8 cellular contexts compared by ENCODE assay signal in the genomic region with DNA sequence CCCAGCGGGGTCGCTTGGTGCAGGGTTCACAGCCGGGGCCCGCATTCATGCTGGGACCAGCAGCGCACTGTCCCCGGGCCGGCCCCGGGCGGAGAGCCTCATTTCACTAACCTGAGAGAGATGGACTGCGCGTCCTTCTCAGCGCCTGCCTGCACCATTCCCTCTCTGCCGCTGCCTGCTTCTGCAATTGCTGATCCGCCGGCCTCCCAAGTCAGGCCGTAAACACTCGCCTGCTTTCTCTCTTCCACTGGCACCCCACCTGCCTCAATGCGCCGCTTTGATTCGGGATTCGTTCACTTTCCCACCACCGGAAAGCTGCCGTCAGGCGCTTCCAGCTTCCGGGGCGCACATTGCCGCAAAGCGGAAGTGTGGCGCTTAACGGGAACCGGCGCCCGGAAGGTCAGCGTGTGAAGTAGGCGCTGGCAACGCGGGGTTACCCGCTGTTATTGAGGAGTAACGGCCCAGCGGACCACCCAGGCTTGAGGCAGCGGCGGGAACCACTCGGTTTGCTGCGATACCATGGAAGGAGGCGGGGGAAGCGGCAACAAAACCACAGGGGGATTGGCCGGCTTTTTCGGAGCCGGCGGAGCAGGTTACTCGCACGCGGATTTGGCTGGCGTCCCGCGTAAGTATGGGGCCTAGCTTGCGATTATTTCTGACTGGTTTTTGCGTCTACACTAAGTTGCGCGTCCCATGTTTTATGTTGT. TPM values are rescaled to one million over a fixed set of nuclear protein-coding genes. Genes with fewer than 3 reads are reported as not detected.
DNase-seq lines count a peak whose midpoint lies in the region; ATAC-seq and TF ChIP-seq lines count a peak whose summit lies in the region.
"Not testable (repeated sequence)": the region's sequence is repeated elsewhere in the genome, so short reads cannot be mapped to it uniquely, and the experiment has no call there.

A gene with protein sequence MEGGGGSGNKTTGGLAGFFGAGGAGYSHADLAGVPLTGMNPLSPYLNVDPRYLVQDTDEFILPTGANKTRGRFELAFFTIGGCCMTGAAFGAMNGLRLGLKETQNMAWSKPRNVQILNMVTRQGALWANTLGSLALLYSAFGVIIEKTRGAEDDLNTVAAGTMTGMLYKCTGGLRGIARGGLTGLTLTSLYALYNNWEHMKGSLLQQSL (plus strand): TSS at position 384 of the 707 bp plus-strand sequence. CDS start 136 bp downstream, at position 520.

- DNase-seq in EL = peak; percentile 85
- DNase-seq in H4 (ENCODE audit: low spot score) = peak; percentile 76
- DNase-seq in MG63 = peak; percentile 90
- DNase-seq in SJSA1 (ENCODE audit: low read depth in 1 of 2, low spot score in 2 of 2) = peak; percentile 84 to 87
- DNase-seq in activated gamma-delta T cell (lab: John Stamatoyannopoulos, UW) = peak; percentile 75
- DNase-seq in fibroblast of villous mesenchyme (ENCODE audit: low read depth) = peak; percentile 88
- peak; percentile 86 for DNase-seq in stimulated activated naive B cell treated with anti-CD40 and anti-IgM and Interleukin-4, amounts not matched to agents 10 μg/mL and 1 μg/mL and 100 μg/mL, for 72 hours

- not testable (repeated sequence) for H3K9me3 Mint-ChIP-seq in nephron; stimulated activated naive B cell treated with anti-CD40 and anti-IgM and Interleukin-4, amounts not matched to agents 10 μg/mL and 1 μg/mL and 100 μg/mL, for 72 hours

- ATAC-seq in stimulated activated naive B cell treated with anti-CD40 and anti-IgM and Interleukin-4, amounts not matched to agents 10 μg/mL and 1 μg/mL and 100 μg/mL, for 72 hours (replicated peaks) = peak; percentile 93 to 97

- H3K4me3 Mint-ChIP-seq in nephron = peak within 1 kb of the TSS; percentile 99 to 100 (median 100)
- peak within 1 kb of the TSS; percentile 96 for H3K4me3 Mint-ChIP-seq in stimulated activated naive B cell treated with anti-CD40 and anti-IgM and Interleukin-4, amounts not matched to agents 10 μg/mL and 1 μg/mL and 100 μg/mL, for 72 hours

- H3K36me3 Mint-ChIP-seq in nephron (ENCODE audit: low read depth) = peaks cover 22% of the 10 kb centered on the region
- H3K36me3 Mint-ChIP-seq in stimulated activated naive B cell treated with anti-CD40 and anti-IgM and Interleukin-4, amounts not matched to agents 10 μg/mL and 1 μg/mL and 100 μg/mL, for 72 hours = peaks cover 7 to 17% of the 10 kb centered on the region in 2 donors

- H3K4me3 ChIP-seq in MG63 (peak within 1 kb of the TSS; percentile 88), SJSA1 (peak within 1 kb of the TSS; percentile 53), fibroblast of villous mesenchyme (ENCODE audit: low read depth, low read length) (peak within 1 kb of the TSS; percentile 78)

- H3K4me1 Mint-ChIP-seq in nephron = peaks cover 35% of the 10 kb centered on the region
- H3K4me1 Mint-ChIP-seq in stimulated activated naive B cell treated with anti-CD40 and anti-IgM and Interleukin-4, amounts not matched to agents 10 μg/mL and 1 μg/mL and 100 μg/mL, for 72 hours = peaks cover 17 to 31% of the 10 kb centered on the region in 2 donors

- H3K27me3 ChIP-seq in MG63; SJSA1 (replicated peaks): not testable (repeated sequence)

- not testable (repeated sequence) for H3K4me1 ChIP-seq in SJSA1 (replicated peaks)

- not testable (repeated sequence) for TF ChIP-seq CTCF in fibroblast of villous mesenchyme (IDR thresholded peaks at IDR 0.05; ENCODE audit: insufficient read depth, low read depth, low read length); nephron (IDR thresholded peaks at IDR 0.05; ENCODE audit: unreplicated experiment in 3 of 3)

- H3K36me3 ChIP-seq in MG63, SJSA1: not testable (repeated sequence)

- not testable (repeated sequence) for H3K27me3 Mint-ChIP-seq in nephron (ENCODE audit: low read depth); stimulated activated naive B cell treated with anti-CD40 and anti-IgM and Interleukin-4, amounts not matched to agents 10 μg/mL and 1 μg/mL and 100 μg/mL, for 72 hours

- H3K9me3 ChIP-seq in MG63; SJSA1 (replicated peaks): not testable (repeated sequence)

- peak within 1 kb of the TSS; percentile 93 to 99 (median 97) for H3K27ac Mint-ChIP-seq in nephron
- peak within 1 kb of the TSS; percentile 97 for H3K27ac Mint-ChIP-seq in stimulated activated naive B cell treated with anti-CD40 and anti-IgM and Interleukin-4, amounts not matched to agents 10 μg/mL and 1 μg/mL and 100 μg/mL, for 72 hours

- H3K27ac ChIP-seq in SJSA1 = peak within 1 kb of the TSS; percentile 49

RNA-seq across cellular contexts. Expression of the gene that starts here (rescaled TPM):
- total RNA-seq in H4 (2014; rRNA removed; shearing (Covaris generic)) = 138 and 155 TPM in 2 replicates
- total RNA-seq in MG63 (2014; rRNA removed; shearing (Covaris generic); ENCODE audit: low replicate concordance) = 145 and 178 TPM in 2 replicates
- total RNA-seq in SJSA1 (2014; rRNA removed; shearing (Covaris generic)) = 163 and 170 TPM in 2 replicates
- total RNA-seq in fibroblast of villous mesenchyme = 62.2 and 79.5 TPM in 2 replicates

Comparison
In these comparisons a context has a peak if more than half of its experiments do, and no peak if none do; other contexts are left out.
1. Peak in every context shown above with its lines: DNase-seq, ATAC-seq, H3K4me3 ChIP-seq and H3K27ac ChIP-seq.